In genomic region chr20:37337208-37337955, GRCh38 we compare ENCODE assay signal across 12 cellular contexts. TPM values are rescaled to one million over a fixed set of nuclear protein-coding genes. Genes with fewer than 3 reads are reported as not detected.
DNase-seq lines count a peak whose midpoint lies in the region; ATAC-seq and TF ChIP-seq lines count a peak whose summit lies in the region.
"Had no signal": no experiment of that assay in that cellular context is flagged by ENCODE, and none has a peak within 500 bp of the region (broad histone marks: within the 10 kb centered on the region; RNA-seq: fewer than 3 reads in every experiment).

No MANE protein-coding gene starts in this region.

- H3K4me3 ChIP-seq in HUES6 (ENCODE audit: low read depth, low read length) (no peak overlapping the region), endodermal cell (ENCODE audit: low read length) (no peak overlapping the region), thyroid gland (replicated peaks in 1 of 3) (no peak overlapping the region), prostate gland (no peak overlapping the region), lower leg skin (ENCODE audit: low read depth, poor library complexity, severe bottlenecking) (no peak overlapping the region)
- H3K4me3 ChIP-seq: SK-N-MC had no signal

- H3K4me1 ChIP-seq in HUES6 (ENCODE audit: control insufficient read depth, insufficient read depth, low read length) (peaks cover 17% of the 10 kb centered on the region; the same call in 1 of the 2 replicates), endodermal cell (ENCODE audit: control insufficient read depth, insufficient read depth, low read length) (no peaks in the 10 kb centered on the region), thyroid gland (no peaks in the 10 kb centered on the region), prostate gland (replicated peaks) (no peaks in the 10 kb centered on the region)

- H3K4me1 Mint-ChIP-seq in activated CD8-positive, alpha-beta memory T cell treated with anti-CD3 and anti-CD28 coated beads, Interleukin-2, amount 10 ng/mL, durations not matched to agents 7 days and 5 days = peaks cover 17% of the 10 kb centered on the region
- peaks cover 34% of the 10 kb centered on the region for H3K4me1 Mint-ChIP-seq in endodermal cell
- H3K4me1 Mint-ChIP-seq in stimulated activated naive B cell treated with anti-CD40 and anti-IgM and Interleukin-4, amounts not matched to agents 10 μg/mL and 1 μg/mL and 100 μg/mL, for 72 hours = peaks cover 36 to 58% of the 10 kb centered on the region in 2 donors

- 66 to 74% methylated on average over 6 to 7 of the region's 7 CpGs for WGBS in endodermal cell (ENCODE audit: insufficient coverage in 1 of 2, insufficient read length in 1 of 2), 2 experiments
- 75 to 76% methylated on average over 7 of the region's 7 CpGs for WGBS in thyroid gland, 2 donors
- WGBS in prostate gland = 69% methylated on average over 7 of the region's 7 CpGs
- 85 to 87% methylated on average over 7 of the region's 7 CpGs for WGBS in lower leg skin, 2 donors

- H3K9me3 ChIP-seq in HUES6 (ENCODE audit: control insufficient read depth, insufficient read depth, low read depth, low read length) (no peaks in the 10 kb centered on the region), endodermal cell (ENCODE audit: control insufficient read depth, low read length) (no peaks in the 10 kb centered on the region), thyroid gland (no peaks in the 10 kb centered on the region), prostate gland (no peaks in the 10 kb centered on the region)

- ATAC-seq in activated CD8-positive, alpha-beta memory T cell treated with anti-CD3 and anti-CD28 coated beads, Interleukin-2, amount 10 ng/mL, durations not matched to agents 7 days and 5 days = peak; percentile 25
- peak; percentile 30 to 43 for ATAC-seq in stimulated activated naive B cell treated with anti-CD40 and anti-IgM and Interleukin-4, amounts not matched to agents 10 μg/mL and 1 μg/mL and 100 μg/mL, for 72 hours (replicated peaks)

- TF ChIP-seq CTCF in endodermal cell (conservative IDR thresholded peaks at IDR 0.05) = no peak
- TF ChIP-seq CTCF in thyroid gland (IDR thresholded peaks at IDR 0.05) = no peak
- TF ChIP-seq CTCF in prostate gland (IDR thresholded peaks at IDR 0.05) = no peak
- TF ChIP-seq CTCF in lower leg skin (IDR thresholded peaks at IDR 0.05) = no peak

- CTCF ChIA-PET in activated CD8-positive, alpha-beta memory T cell treated with anti-CD3 and anti-CD28 coated beads, Interleukin-2, amount 10 ng/mL, durations not matched to agents 7 days and 5 days (lab: Charles Lee) = interaction anchor here (1.0 kb wide), 1 partner anchor 196 kb away, joined by 3 read pairs; no protein-coding TSS in a partner anchor

- H3K27ac ChIP-seq in HUES6 (ENCODE audit: low read depth, low read length) = no peak overlapping the region; the same call in 1 of the 2 replicates
- no peak overlapping the region for H3K27ac ChIP-seq in endodermal cell (ENCODE audit: low read depth, low read length)
- no peak overlapping the region for H3K27ac ChIP-seq in thyroid gland
- peak overlapping the region in 1 of 2 donors; percentile 8 for H3K27ac ChIP-seq in prostate gland
- H3K27ac ChIP-seq: SK-N-MC had no signal

- H3K27me3 Mint-ChIP-seq in activated CD8-positive, alpha-beta memory T cell treated with anti-CD3 and anti-CD28 coated beads, Interleukin-2, amount 10 ng/mL, durations not matched to agents 7 days and 5 days = no peaks in the 10 kb centered on the region
- H3K27me3 Mint-ChIP-seq in endodermal cell (ENCODE audit: insufficient read depth) = no peaks in the 10 kb centered on the region
- H3K27me3 Mint-ChIP-seq in stimulated activated naive B cell treated with anti-CD40 and anti-IgM and Interleukin-4, amounts not matched to agents 10 μg/mL and 1 μg/mL and 100 μg/mL, for 72 hours = no peaks in the 10 kb centered on the region
- H3K27me3 Mint-ChIP-seq: activated CD4-positive, alpha-beta memory T cell treated with anti-CD3 and anti-CD28 coated beads for 36 hours had no signal

- H3K36me3 ChIP-seq in HUES6 (ENCODE audit: control insufficient read depth, insufficient read depth, low read length) = no peaks in the 10 kb centered on the region
- H3K36me3 ChIP-seq in endodermal cell (ENCODE audit: control insufficient read depth, insufficient read depth, low read length) = no peaks in the 10 kb centered on the region
- H3K36me3 ChIP-seq in thyroid gland = no peaks in the 10 kb centered on the region
- H3K36me3 ChIP-seq in prostate gland = no peaks in the 10 kb centered on the region

- H3K36me3 Mint-ChIP-seq in activated CD8-positive, alpha-beta memory T cell treated with anti-CD3 and anti-CD28 coated beads, Interleukin-2, amount 10 ng/mL, durations not matched to agents 7 days and 5 days = no peaks in the 10 kb centered on the region
- H3K36me3 Mint-ChIP-seq in endodermal cell (ENCODE audit: low read depth) = no peaks in the 10 kb centered on the region
- H3K36me3 Mint-ChIP-seq in stimulated activated naive B cell treated with anti-CD40 and anti-IgM and Interleukin-4, amounts not matched to agents 10 μg/mL and 1 μg/mL and 100 μg/mL, for 72 hours = no peaks in the 10 kb centered on the region
- H3K36me3 Mint-ChIP-seq: activated CD4-positive, alpha-beta memory T cell treated with anti-CD3 and anti-CD28 coated beads for 36 hours had no signal

- intact Hi-C loops in thyroid gland (cut with DNase I) = no loop called here
- intact Hi-C loops in prostate gland (cut with DNase I) = no loop called here
- intact Hi-C loops in lower leg skin (cut with DNase I; ENCODE audit: low total_unique reads) = no loop called here

- H3K4me3 Mint-ChIP-seq in activated CD8-positive, alpha-beta memory T cell treated with anti-CD3 and anti-CD28 coated beads, Interleukin-2, amount 10 ng/mL, durations not matched to agents 7 days and 5 days = no peak overlapping the region
- no peak overlapping the region for H3K4me3 Mint-ChIP-seq in endodermal cell
- peak overlapping the region; percentile 36 to 46 for H3K4me3 Mint-ChIP-seq in stimulated activated naive B cell treated with anti-CD40 and anti-IgM and Interleukin-4, amounts not matched to agents 10 μg/mL and 1 μg/mL and 100 μg/mL, for 72 hours
- H3K4me3 Mint-ChIP-seq: activated CD4-positive, alpha-beta memory T cell treated with anti-CD3 and anti-CD28 coated beads for 36 hours had no signal

- TF ChIP-seq POLR2A in thyroid gland (IDR thresholded peaks at IDR 0.05) = no peak
- no peak for TF ChIP-seq POLR2A in prostate gland (IDR thresholded peaks at IDR 0.05)
- TF ChIP-seq POLR2A in lower leg skin (IDR thresholded peaks at IDR 0.05) = no peak

- no peak for DNase-seq in activated CD8-positive, alpha-beta memory T cell treated with anti-CD3 and anti-CD28 coated beads, Interleukin-2, amount 10 ng/mL, durations not matched to agents 7 days and 5 days
- DNase-seq in activated CD8-positive, alpha-beta memory T cell treated with anti-CD3 and anti-CD28 coated beads, Interleukin-2, amount 50 U/mL, for 4 hours = no peak
- DNase-seq in endodermal cell = peak; percentile 52
- DNase-seq in stimulated activated naive B cell treated with anti-CD40 and anti-IgM and Interleukin-4, amounts not matched to agents 10 μg/mL and 1 μg/mL and 100 μg/mL, for 72 hours = peak; percentile 47
- no peak for DNase-seq in thyroid gland
- DNase-seq in prostate gland (ENCODE audit: low spot score) = no peak
- DNase-seq in lower leg skin (ENCODE audit: low spot score in 2 of 2) = no peak
- DNase-seq: effector CD4-positive, alpha-beta T cell; NCI-H774 had no signal

- H3K9ac ChIP-seq in HUES6 (ENCODE audit: low read length) (peak overlapping the region; percentile 54), endodermal cell (ENCODE audit: extremely low read depth, low read length, poor library complexity, severe bottlenecking) (no peak overlapping the region)

- H3K9me3 Mint-ChIP-seq in activated CD8-positive, alpha-beta memory T cell treated with anti-CD3 and anti-CD28 coated beads, Interleukin-2, amount 10 ng/mL, durations not matched to agents 7 days and 5 days (ENCODE audit: low read depth) = no peaks in the 10 kb centered on the region
- no peaks in the 10 kb centered on the region for H3K9me3 Mint-ChIP-seq in endodermal cell
- H3K9me3 Mint-ChIP-seq in stimulated activated naive B cell treated with anti-CD40 and anti-IgM and Interleukin-4, amounts not matched to agents 10 μg/mL and 1 μg/mL and 100 μg/mL, for 72 hours = no peaks in the 10 kb centered on the region
- H3K9me3 Mint-ChIP-seq: activated CD4-positive, alpha-beta memory T cell treated with anti-CD3 and anti-CD28 coated beads for 36 hours had no signal

- H3K27me3 ChIP-seq in HUES6 (ENCODE audit: control insufficient read depth, insufficient read depth, low read length) (no peaks in the 10 kb centered on the region), endodermal cell (ENCODE audit: control insufficient read depth, insufficient read depth, low read length, poor library complexity, severe bottlenecking) (no peaks in the 10 kb centered on the region), thyroid gland (no peaks in the 10 kb centered on the region), prostate gland (replicated peaks; ENCODE audit: insufficient read depth) (no peaks in the 10 kb centered on the region)

- no peak overlapping the region for H3K27ac Mint-ChIP-seq in activated CD8-positive, alpha-beta memory T cell treated with anti-CD3 and anti-CD28 coated beads, Interleukin-2, amount 10 ng/mL, durations not matched to agents 7 days and 5 days
- H3K27ac Mint-ChIP-seq in endodermal cell = no peak overlapping the region
- peak overlapping the region; percentile 92 for H3K27ac Mint-ChIP-seq in stimulated activated naive B cell treated with anti-CD40 and anti-IgM and Interleukin-4, amounts not matched to agents 10 μg/mL and 1 μg/mL and 100 μg/mL, for 72 hours
- H3K27ac Mint-ChIP-seq: activated CD4-positive, alpha-beta memory T cell treated with anti-CD3 and anti-CD28 coated beads for 36 hours had no signal

RNA-seq across cellular contexts. Expression of gene SRC, which starts 8.6 kb away (rescaled TPM):
- 1 to 10 TPM; 1.9 to 3.6 TPM for total RNA-seq in activated CD8-positive, alpha-beta memory T cell treated with anti-CD3 and anti-CD28 coated beads, Interleukin-2, amount 10 ng/mL, durations not matched to agents 7 days and 5 days
- total RNA-seq in endodermal cell (100 to 1,000 TPM in 1 of 2 donors, 10 to 100 TPM in 1; 75.6 to 109 TPM), thyroid gland (10 to 100 TPM; 17.1 to 23.7 (median 17.8) TPM), prostate gland (100 to 1,000 TPM in 1 of 2 donors, 10 to 100 TPM in 1; 61.2 to 149 TPM), lower leg skin (10 to 100 TPM; 21.8 to 30.9 (median 25.1) TPM)
- 48.4 TPM for polyA plus RNA-seq in endodermal cell (2013, experiment 1 of 2)
- 41.1 TPM for polyA plus RNA-seq in endodermal cell (2013, experiment 2 of 2)

RNA-seq across cellular contexts. Expression of gene MANBAL, which starts 47.9 kb away (rescaled TPM):
- total RNA-seq in activated CD8-positive, alpha-beta memory T cell treated with anti-CD3 and anti-CD28 coated beads, Interleukin-2, amount 10 ng/mL, durations not matched to agents 7 days and 5 days = 10 to 100 TPM; 11.3 to 11.5 TPM
- total RNA-seq in endodermal cell = 10 to 100 TPM; 44.4 to 49.9 TPM
- polyA plus RNA-seq in endodermal cell (2013, experiment 1 of 2) = 60.3 TPM
- polyA plus RNA-seq in endodermal cell (2013, experiment 2 of 2) = 61.4 TPM
- total RNA-seq in thyroid gland = 10 to 100 TPM; 16.2 to 53.3 (median 37.5) TPM
- total RNA-seq in prostate gland = 10 to 100 TPM; 28.9 to 39.4 TPM
- total RNA-seq in lower leg skin = 10 to 100 TPM; 17.7 to 25.2 (median 21.4) TPM

Comparison
In these comparisons a context has a peak if more than half of its experiments do, and no peak if none do; other contexts are left out.
1. DNase-seq: peak in endodermal cell (single experiment) and stimulated activated naive B cell treated with anti-CD40 and anti-IgM and Interleukin-4, amounts not matched to agents 10 μg/mL and 1 μg/mL and 100 μg/mL, for 72 hours (single experiment); none in activated CD8-positive, alpha-beta memory T cell treated with anti-CD3 and anti-CD28 coated beads, Interleukin-2, amount 10 ng/mL, durations not matched to agents 7 days and 5 days (single experiment), activated CD8-positive, alpha-beta memory T cell treated with anti-CD3 and anti-CD28 coated beads, Interleukin-2, amount 50 U/mL, for 4 hours (single experiment), thyroid gland (0 of 2), prostate gland (single experiment) and lower leg skin (0 of 2).
2. H3K4me3 Mint-ChIP-seq: peak in stimulated activated naive B cell treated with anti-CD40 and anti-IgM and Interleukin-4, amounts not matched to agents 10 μg/mL and 1 μg/mL and 100 μg/mL, for 72 hours (2 of 2); none in activated CD8-positive, alpha-beta memory T cell treated with anti-CD3 and anti-CD28 coated beads, Interleukin-2, amount 10 ng/mL, durations not matched to agents 7 days and 5 days (single experiment) and endodermal cell (single experiment).